In the genomic region with DNA sequence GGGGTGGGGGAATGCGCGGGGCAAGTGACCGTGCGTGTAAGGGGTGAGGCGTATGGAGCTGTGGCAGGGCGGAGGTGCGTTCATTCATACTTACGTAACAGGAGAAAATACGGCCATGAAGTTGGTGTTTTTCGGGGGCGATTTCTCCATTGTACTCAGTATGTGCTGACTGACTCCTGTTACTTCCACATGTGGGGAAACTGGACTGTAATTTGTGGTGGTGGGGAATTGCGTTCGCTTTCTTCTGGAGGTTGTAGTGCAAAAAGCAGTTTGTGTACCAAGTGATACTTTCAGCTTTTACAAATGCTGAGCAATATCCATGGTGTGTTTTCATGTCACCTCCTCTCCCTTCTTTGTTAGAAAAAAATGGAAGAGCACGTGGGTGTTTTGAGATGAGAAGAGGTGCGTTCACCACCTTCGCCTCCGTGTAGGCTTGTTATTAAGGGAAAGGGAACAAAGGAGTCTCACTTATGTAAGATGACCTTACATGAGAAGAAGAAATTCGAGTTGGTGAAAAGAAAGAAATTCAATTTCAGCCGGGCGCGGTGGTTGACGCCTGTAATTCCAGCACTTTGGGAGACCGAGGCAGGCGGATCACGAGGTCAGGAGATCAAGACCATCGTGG, we compare ENCODE assay signal across 8 cellular contexts.
DNase-seq lines count a peak whose midpoint lies in the region; ATAC-seq, FAIRE-seq and TF ChIP-seq lines count a peak whose summit lies in the region.
"Not testable (repeated sequence)": the region's sequence is repeated elsewhere in the genome, so short reads cannot be mapped to it uniquely, and the experiment has no call there.

No MANE protein-coding gene starts in this region.

- H3K36me3 ChIP-seq in CD4-positive, alpha-beta memory T cell (ENCODE audit: insufficient read depth, low read length); small intestine (ENCODE audit: control insufficient read depth in 2 of 2, insufficient read depth in 2 of 2, low read length in 2 of 2): not testable (repeated sequence)

- peak overlapping the region; percentile 65 to 82 (median 72) for H3K4me3 Mint-ChIP-seq in CD4-positive, alpha-beta memory T cell
- peak overlapping the region; percentile 59 for H3K4me3 Mint-ChIP-seq in activated T-cell treated with anti-CD3 and anti-CD28 coated beads, Interleukin-2, amount 50 U/mL, for 4 hours
- peak overlapping the region; percentile 62 for H3K4me3 Mint-ChIP-seq in mesothelial cell of epicardium

- POLR2A ChIA-PET in CD4-positive, alpha-beta memory T cell (lab: Charles Lee; ENCODE audit: partially characterized antibody), result not testable (repeated sequence)

- H3K9me3 Mint-ChIP-seq in CD4-positive, alpha-beta memory T cell; activated T-cell treated with anti-CD3 and anti-CD28 coated beads, Interleukin-2, amount 50 U/mL, for 4 hours; mesothelial cell of epicardium: not testable (repeated sequence)

- ATAC-seq in HG02642 (IDR thresholded peaks at IDR 0.05; ENCODE audit: poor library complexity, unreplicated experiment) (peak; percentile 52), Right ventricle myocardium superior (ENCODE audit: poor library complexity) (peak; percentile 97)
- ATAC-seq in activated T-cell treated with anti-CD3 and anti-CD28 coated beads, Interleukin-2, amount 50 U/mL, for 4 hours, result peak; percentile 90 to 91

- not testable (repeated sequence) for H3K4me3 ChIP-seq in CD4-positive, alpha-beta memory T cell (ENCODE audit: low read length in 2 of 2); small intestine (ENCODE audit: low read depth in 1 of 2, low read length in 2 of 2)

- H3K27me3 ChIP-seq in CD4-positive, alpha-beta memory T cell (ENCODE audit: insufficient read depth, low read length); small intestine (ENCODE audit: control insufficient read depth in 2 of 2, insufficient read depth in 2 of 2, low read length in 2 of 2): not testable (repeated sequence)

- peak overlapping the region; percentile 87 to 95 (median 90) for H3K27ac Mint-ChIP-seq in CD4-positive, alpha-beta memory T cell
- peak overlapping the region; percentile 95 for H3K27ac Mint-ChIP-seq in mesothelial cell of epicardium

- CTCF ChIA-PET in CD4-positive, alpha-beta memory T cell (lab: Charles Lee; ENCODE audit: partially characterized antibody), result not testable (repeated sequence)

- intact Hi-C loops in CD4-positive, alpha-beta memory T cell (cut with micrococcal nuclease); Right ventricle myocardium superior (cut with DNase I): not testable (repeated sequence)

- 25 to 30% (median 28%) methylated on average over 21 to 26 of the region's 26 CpGs for WGBS in small intestine, 3 donors

- not testable (repeated sequence) for H3K9me3 ChIP-seq in CD4-positive, alpha-beta memory T cell (ENCODE audit: control insufficient read depth in 1 of 2, low read length in 2 of 2); small intestine (ENCODE audit: control insufficient read depth, low read depth)

- not testable (repeated sequence) for FAIRE-seq in small intestine (lab: Jason Lieb, UNC)

- peak overlapping the region; percentile 21 for H3K27ac ChIP-seq in CD4-positive, alpha-beta memory T cell (ENCODE audit: low read depth, low read length)
- peak overlapping the region in 1 of 2 donors; percentile 55 for H3K27ac ChIP-seq in small intestine (ENCODE audit: low read depth in 1 of 2, low read length in 1 of 2)

- not testable (repeated sequence) for H3K36me3 Mint-ChIP-seq in CD4-positive, alpha-beta memory T cell; activated T-cell treated with anti-CD3 and anti-CD28 coated beads, Interleukin-2, amount 50 U/mL, for 4 hours (ENCODE audit: insufficient read depth); mesothelial cell of epicardium

- H3K4me1 Mint-ChIP-seq in CD4-positive, alpha-beta memory T cell, result peaks cover 5 to 15% (median 9%) of the 10 kb centered on the region in 4 donors
- H3K4me1 Mint-ChIP-seq in activated T-cell treated with anti-CD3 and anti-CD28 coated beads, Interleukin-2, amount 50 U/mL, for 4 hours (ENCODE audit: low read depth), result peaks cover 10% of the 10 kb centered on the region
- not testable (repeated sequence) for H3K4me1 Mint-ChIP-seq in mesothelial cell of epicardium

- not testable (repeated sequence) for TF ChIP-seq CTCF in mesothelial cell of epicardium (IDR thresholded peaks at IDR 0.05; ENCODE audit: unreplicated experiment)

- peak; percentile 19 to 67 (median 38) for DNase-seq in CD4-positive, alpha-beta memory T cell
- peak; percentile 11 for DNase-seq in NCI-H748 (lab: John Stamatoyannopoulos, UW; ENCODE audit: unreplicated experiment)
- not testable (repeated sequence) for DNase-seq in activated T-cell treated with anti-CD3 and anti-CD28 coated beads, Interleukin-2, amount 50 U/mL, for 4 hours; Right ventricle myocardium superior
- DNase-seq in cerebellum (ENCODE audit: low spot score), result peak; percentile 17
- DNase-seq in mesothelial cell of epicardium (ENCODE audit: low spot score in 2 of 2, unreplicated experiment in 2 of 2), result peak in 1 of 2 experiments; percentile 39
- DNase-seq in small intestine, result peak; percentile 49

- not testable (repeated sequence) for H3K27me3 Mint-ChIP-seq in CD4-positive, alpha-beta memory T cell; activated T-cell treated with anti-CD3 and anti-CD28 coated beads, Interleukin-2, amount 50 U/mL, for 4 hours (ENCODE audit: low read depth); mesothelial cell of epicardium (ENCODE audit: low read depth)

- not testable (repeated sequence) for H3K4me1 ChIP-seq in CD4-positive, alpha-beta memory T cell (ENCODE audit: insufficient read depth, low read length); small intestine (ENCODE audit: control insufficient read depth in 2 of 2, insufficient read depth in 1 of 2, low read depth in 1 of 2, low read length in 1 of 2)
